23 cellular contexts compared by ENCODE assay signal in genomic region chr7:158651968-158652555, GRCh38. TPM values are rescaled to one million over a fixed set of nuclear protein-coding genes. Genes with fewer than 3 reads are reported as not detected.
DNase-seq lines count a peak whose midpoint lies in the region; ATAC-seq and TF ChIP-seq lines count a peak whose summit lies in the region.
"Had no signal": no experiment of that assay in that cellular context is flagged by ENCODE, and none has a peak within 500 bp of the region (broad histone marks: within the 10 kb centered on the region; RNA-seq: fewer than 3 reads in every experiment).

No MANE protein-coding gene starts in this region.

- peaks cover 13 to 45% of the 10 kb centered on the region in 2 donors for H3K36me3 Mint-ChIP-seq in activated T-cell treated with anti-CD3 and anti-CD28 coated beads, Interleukin-2, amount 50 U/mL, for 72 hours (ENCODE audit: insufficient read depth in 2 of 2)
- H3K36me3 Mint-ChIP-seq in activated T-helper 2 cell treated with anti-CD3 and anti-CD28 coated beads, Interferon-gamma antibody, Interleukin-2, Interleukin-4, amounts not matched to agents 10 μg/mL and 5 μg/mL and 100 μg/mL, durations not matched to agents 14 hours and 24 hours and 36 hours (ENCODE audit: low read depth), result peaks cover 86% of the 10 kb centered on the region
- H3K36me3 Mint-ChIP-seq in progenitor cell of endocrine pancreas (ENCODE audit: insufficient read depth), result peaks cover 18% of the 10 kb centered on the region

- H3K36me3 ChIP-seq in heart left ventricle, result peaks cover 0 to 52% (median 20%) of the 10 kb centered on the region in 9 donors

- no peak for TF ChIP-seq POLR2A in heart left ventricle (IDR thresholded peaks at IDR 0.05)

- peaks cover 25% of the 10 kb centered on the region for H3K4me1 Mint-ChIP-seq in activated T-cell treated with anti-CD3 and anti-CD28 coated beads, Interleukin-2, amount 50 U/mL, for 72 hours (ENCODE audit: low read depth)
- H3K4me1 Mint-ChIP-seq in activated T-helper 2 cell treated with anti-CD3 and anti-CD28 coated beads, Interferon-gamma antibody, Interleukin-2, Interleukin-4, amounts not matched to agents 10 μg/mL and 5 μg/mL and 100 μg/mL, durations not matched to agents 14 hours and 24 hours and 36 hours (ENCODE audit: low read depth), result peaks cover 23% of the 10 kb centered on the region
- peaks cover 4% of the 10 kb centered on the region for H3K4me1 Mint-ChIP-seq in progenitor cell of endocrine pancreas (ENCODE audit: low read depth)
- H3K4me1 Mint-ChIP-seq: natural killer cell had no signal

- H3K27me3 ChIP-seq in heart left ventricle, result no peaks in the 10 kb centered on the region
- H3K27me3 ChIP-seq: heart right ventricle, sigmoid colon, upper lobe of left lung had no signal

- no peak overlapping the region for H3K4me3 ChIP-seq in fibroblast of pulmonary artery (replicated peaks; ENCODE audit: low read depth, low read length)
- H3K4me3 ChIP-seq in heart left ventricle, result no peak overlapping the region
- H3K4me3 ChIP-seq in coronary artery, result no peak overlapping the region
- H3K4me3 ChIP-seq: heart right ventricle, left ventricle myocardium inferior, sigmoid colon, upper lobe of left lung had no signal

- 89 to 92% (median 90%) methylated on average over 11 of the region's 11 CpGs for WGBS in heart left ventricle, 4 donors

- H3K27me3 Mint-ChIP-seq in activated T-cell treated with anti-CD3 and anti-CD28 coated beads, Interleukin-2, amount 50 U/mL, for 72 hours (ENCODE audit: low read depth), result no peaks in the 10 kb centered on the region
- H3K27me3 Mint-ChIP-seq in activated T-helper 2 cell treated with anti-CD3 and anti-CD28 coated beads, Interferon-gamma antibody, Interleukin-2, Interleukin-4, amounts not matched to agents 10 μg/mL and 5 μg/mL and 100 μg/mL, durations not matched to agents 14 hours and 24 hours and 36 hours (ENCODE audit: low read depth), result no peaks in the 10 kb centered on the region
- H3K27me3 Mint-ChIP-seq in progenitor cell of endocrine pancreas, result no peaks in the 10 kb centered on the region
- H3K27me3 Mint-ChIP-seq: effector memory CD8-positive, alpha-beta T cell had no signal

- peak overlapping the region; percentile 21 for H3K27ac Mint-ChIP-seq in activated T-cell treated with anti-CD3 and anti-CD28 coated beads, Interleukin-2, amount 50 U/mL, for 72 hours
- peak overlapping the region; percentile 9 for H3K27ac Mint-ChIP-seq in activated T-helper 2 cell treated with anti-CD3 and anti-CD28 coated beads, Interferon-gamma antibody, Interleukin-2, Interleukin-4, amounts not matched to agents 10 μg/mL and 5 μg/mL and 100 μg/mL, durations not matched to agents 14 hours and 24 hours and 36 hours
- H3K27ac Mint-ChIP-seq in progenitor cell of endocrine pancreas, result peak overlapping the region; percentile 2
- H3K27ac Mint-ChIP-seq: activated naive CD4-positive, alpha-beta T cell treated with anti-CD3 and anti-CD28 coated beads, Interleukin-2, amount 50 U/mL, for 72 hours; natural killer cell had no signal

- H3K9me3 Mint-ChIP-seq in activated T-cell treated with anti-CD3 and anti-CD28 coated beads, Interleukin-2, amount 50 U/mL, for 72 hours, result peaks cover 0 to 2% of the 10 kb centered on the region in 2 donors
- no peaks in the 10 kb centered on the region for H3K9me3 Mint-ChIP-seq in activated T-helper 2 cell treated with anti-CD3 and anti-CD28 coated beads, Interferon-gamma antibody, Interleukin-2, Interleukin-4, amounts not matched to agents 10 μg/mL and 5 μg/mL and 100 μg/mL, durations not matched to agents 14 hours and 24 hours and 36 hours
- peaks cover 4% of the 10 kb centered on the region for H3K9me3 Mint-ChIP-seq in progenitor cell of endocrine pancreas (ENCODE audit: low read depth)
- H3K9me3 Mint-ChIP-seq: activated naive CD4-positive, alpha-beta T cell treated with anti-CD3 and anti-CD28 coated beads, Interleukin-2, amount 50 U/mL, for 72 hours; effector memory CD8-positive, alpha-beta T cell; natural killer cell had no signal

- intact Hi-C loops in activated T-helper 2 cell treated with anti-CD3 and anti-CD28 coated beads, Interferon-gamma antibody, Interleukin-2, Interleukin-4, amounts not matched to agents 10 μg/mL and 5 μg/mL and 100 μg/mL, durations not matched to agents 14 hours and 24 hours and 36 hours (cut with micrococcal nuclease), result loop anchor here (10.0 kb wide), 1 partner anchor 323 kb away; no protein-coding TSS in a partner anchor
- intact Hi-C loops in heart left ventricle (cut with DNase I), result no loop called here

- no peak for DNase-seq in activated T-cell treated with anti-CD3 and anti-CD28 coated beads, Interleukin-2, amount 50 U/mL, for 72 hours
- no peak for DNase-seq in activated T-cell treated with anti-CD3 and anti-CD28 coated beads, Interleukin-2, amount 50 U/mL, for 48 hours
- DNase-seq in activated T-helper 2 cell treated with anti-CD3 and anti-CD28 coated beads, Interferon-gamma antibody, Interleukin-2, Interleukin-4, amounts not matched to agents 10 μg/mL and 5 μg/mL and 100 μg/mL, durations not matched to agents 14 hours and 24 hours and 36 hours (ENCODE audit: low spot score), result no peak
- DNase-seq in fibroblast of pulmonary artery (ENCODE audit: low read depth), result peak; percentile 60
- no peak for DNase-seq in progenitor cell of endocrine pancreas (ENCODE audit: low spot score, unreplicated experiment)
- DNase-seq in GM19240 (ENCODE audit: insufficient read length, low spot score), result no peak
- DNase-seq in heart left ventricle, result no peak
- no peak for DNase-seq in coronary artery (ENCODE audit: low spot score)
- DNase-seq: activated CD4-positive, alpha-beta T cell treated with anti-CD3 and anti-CD28 coated beads, Interleukin-2, amount 50 U/mL, for 4 hours; activated T-cell treated with anti-CD3 and anti-CD28 coated beads, Interleukin-2, amount 50 U/mL, for 1 hour; DMS79; effector memory CD8-positive, alpha-beta T cell; heart right ventricle; Kasumi-1; left ventricle myocardium inferior; midbrain; natural killer cell; NCI-H1092; NCI-H2081; sigmoid colon; stimulated activated CD8-positive, alpha-beta memory T cell treated with anti-CD3 and anti-CD28 coated beads, Interleukin-4, amount 100 ng/mL, for 48 hours; upper lobe of left lung had no signal

- H3K27ac ChIP-seq in heart left ventricle, result no peak overlapping the region
- H3K27ac ChIP-seq in coronary artery, result no peak overlapping the region
- H3K27ac ChIP-seq: heart right ventricle, left ventricle myocardium inferior, sigmoid colon, upper lobe of left lung had no signal

- no peak for TF ChIP-seq CTCF in fibroblast of pulmonary artery (IDR thresholded peaks at IDR 0.05; ENCODE audit: low read length, missing control alignments)
- TF ChIP-seq CTCF in progenitor cell of endocrine pancreas (IDR thresholded peaks at IDR 0.05; ENCODE audit: unreplicated experiment), result no peak
- no peak for TF ChIP-seq CTCF in heart left ventricle (IDR thresholded peaks at IDR 0.05)
- TF ChIP-seq CTCF in coronary artery (IDR thresholded peaks at IDR 0.05), result no peak

- H3K9me3 ChIP-seq in heart left ventricle, result no peaks in the 10 kb centered on the region
- H3K9me3 ChIP-seq: heart right ventricle, left ventricle myocardium inferior, sigmoid colon, upper lobe of left lung had no signal

- H3K4me1 ChIP-seq in heart left ventricle, result no peaks in the 10 kb centered on the region
- H3K4me1 ChIP-seq: left ventricle myocardium inferior, upper lobe of left lung had no signal

- ATAC-seq in activated T-cell treated with anti-CD3 and anti-CD28 coated beads, Interleukin-2, amount 50 U/mL, for 72 hours (replicated peaks in 1 of 2), result no peak
- no peak for ATAC-seq in heart left ventricle
- ATAC-seq: activated naive CD4-positive, alpha-beta T cell treated with anti-CD3 and anti-CD28 coated beads, Interleukin-2, amount 50 U/mL, for 72 hours; effector memory CD8-positive, alpha-beta T cell; heart right ventricle; natural killer cell had no signal

- peak overlapping the region in 1 of 2 donors; percentile 18 for H3K4me3 Mint-ChIP-seq in activated T-cell treated with anti-CD3 and anti-CD28 coated beads, Interleukin-2, amount 50 U/mL, for 72 hours
- H3K4me3 Mint-ChIP-seq in activated T-helper 2 cell treated with anti-CD3 and anti-CD28 coated beads, Interferon-gamma antibody, Interleukin-2, Interleukin-4, amounts not matched to agents 10 μg/mL and 5 μg/mL and 100 μg/mL, durations not matched to agents 14 hours and 24 hours and 36 hours (ENCODE audit: low read depth), result no peak overlapping the region
- no peak overlapping the region for H3K4me3 Mint-ChIP-seq in progenitor cell of endocrine pancreas (ENCODE audit: low read depth)
- H3K4me3 Mint-ChIP-seq: effector memory CD8-positive, alpha-beta T cell; natural killer cell had no signal

RNA-seq across cellular contexts. Expression of gene NCAPG2, which starts 52.5 kb away (rescaled TPM):
- 100 to 1,000 TPM; 129 to 134 TPM for total RNA-seq in activated T-cell treated with anti-CD3 and anti-CD28 coated beads, Interleukin-2, amount 50 U/mL, for 72 hours
- 94.7 and 101 TPM in 2 replicates for total RNA-seq in activated T-helper 2 cell treated with anti-CD3 and anti-CD28 coated beads, Interferon-gamma antibody, Interleukin-2, Interleukin-4, amounts not matched to agents 10 μg/mL and 5 μg/mL and 100 μg/mL, durations not matched to agents 14 hours and 24 hours and 36 hours
- 28.3 and 33.6 TPM in 2 replicates for total RNA-seq in progenitor cell of endocrine pancreas
- 10 to 100 TPM in 1 of 9 donors, 1 to 10 TPM in 8; 2.8 to 12.5 (median 4.7) TPM for total RNA-seq in heart left ventricle
- 1 to 10 TPM; 1.1 to 3.7 TPM for polyA plus RNA-seq in heart left ventricle
